In genomic region chr5:23136958-23137357, GRCh38 we compare ENCODE assay signal across 9 cellular contexts.
"Had no signal": no experiment of that assay in that cellular context is flagged by ENCODE, and none has a peak within 500 bp of the region (broad histone marks: within the 10 kb centered on the region; RNA-seq: fewer than 3 reads in every experiment).

No MANE protein-coding gene starts in this region.

- H3K27ac ChIP-seq: HL-60 had no signal

- H3K4me3 ChIP-seq: HAP-1, K562 had no signal

- DNase-seq: GOT3, H7, HFFc6, IMR-90, KG1 had no signal

- ATAC-seq: HCT116, K562 had no signal

- H3K4me1 ChIP-seq: HAP-1 had no signal

- H3K36me3 ChIP-seq: HAP-1 had no signal

- H3K9me3 ChIP-seq: HAP-1 had no signal

- FAIRE-seq: K562 had no signal
